Comparison of ENCODE assay signal across 8 cellular contexts in genomic region chr22:50305658-50306566, GRCh38. TPM values are rescaled to one million over a fixed set of nuclear protein-coding genes. Genes with fewer than 3 reads are reported as not detected.
DNase-seq lines count a peak whose midpoint lies in the region; ATAC-seq, FAIRE-seq and TF ChIP-seq lines count a peak whose summit lies in the region.

No MANE protein-coding gene starts in this region.

- no peaks in the 10 kb centered on the region for H3K27me3 ChIP-seq in colonic mucosa

- H3K4me3 ChIP-seq in colonic mucosa = peak overlapping the region; percentile 91

- peaks cover 47% of the 10 kb centered on the region for H3K4me1 ChIP-seq in colonic mucosa

- peak; percentile 92 for FAIRE-seq in HTR-8/SVneo (lab: Jason Lieb, UNC)

- H3K4me3 Mint-ChIP-seq in stimulated activated naive B cell treated with anti-CD40 and anti-IgM and Interleukin-4, amounts not matched to agents 10 μg/mL and 1 μg/mL and 100 μg/mL, for 72 hours = peak overlapping the region; percentile 64 to 82

- ATAC-seq in left colon (peak; percentile 62), GM21737 (IDR thresholded peaks at IDR 0.05; ENCODE audit: unreplicated experiment) (no peak), HG03378 (IDR thresholded peaks at IDR 0.05; ENCODE audit: unreplicated experiment) (no peak)
- ATAC-seq in stimulated activated naive B cell treated with anti-CD40 and anti-IgM and Interleukin-4, amounts not matched to agents 10 μg/mL and 1 μg/mL and 100 μg/mL, for 72 hours (replicated peaks) = peak; percentile 41 to 45

- peak overlapping the region; percentile 77 for H3K27ac Mint-ChIP-seq in stimulated activated naive B cell treated with anti-CD40 and anti-IgM and Interleukin-4, amounts not matched to agents 10 μg/mL and 1 μg/mL and 100 μg/mL, for 72 hours

- peak overlapping the region; percentile 93 for H3K27ac ChIP-seq in colonic mucosa

- H3K9me3 ChIP-seq in colonic mucosa = no peaks in the 10 kb centered on the region

- peak overlapping the region; percentile 90 to 96 for H3K9ac ChIP-seq in colonic mucosa (ENCODE audit: low read depth in 2 of 2, low read length in 2 of 2)

- DNase-seq in GDM1 (lab: John Stamatoyannopoulos, UW) (peak; percentile 70), HTR-8/SVneo (ENCODE audit: insufficient read length, low spot score) (peak; percentile 96), RPMI7951 (ENCODE audit: low read depth) (peak; percentile 92), colonic mucosa (peak; percentile 91), left colon (peak; percentile 86 to 94)
- DNase-seq in stimulated activated naive B cell treated with anti-CD40 and anti-IgM and Interleukin-4, amounts not matched to agents 10 μg/mL and 1 μg/mL and 100 μg/mL, for 72 hours = no peak

- H3K36me3 Mint-ChIP-seq in stimulated activated naive B cell treated with anti-CD40 and anti-IgM and Interleukin-4, amounts not matched to agents 10 μg/mL and 1 μg/mL and 100 μg/mL, for 72 hours = no peaks in the 10 kb centered on the region

- intact Hi-C loops in colonic mucosa (cut with DNase I) = no loop called here
- intact Hi-C loops in left colon (cut with DNase I, micrococcal nuclease) = no loop called here

- no peak for TF ChIP-seq CTCF in colonic mucosa (IDR thresholded peaks at IDR 0.05)

- H3K4me1 Mint-ChIP-seq in stimulated activated naive B cell treated with anti-CD40 and anti-IgM and Interleukin-4, amounts not matched to agents 10 μg/mL and 1 μg/mL and 100 μg/mL, for 72 hours = peaks cover 55 to 67% of the 10 kb centered on the region in 2 donors

- H3K9me3 Mint-ChIP-seq in stimulated activated naive B cell treated with anti-CD40 and anti-IgM and Interleukin-4, amounts not matched to agents 10 μg/mL and 1 μg/mL and 100 μg/mL, for 72 hours = no peaks in the 10 kb centered on the region

- no peaks in the 10 kb centered on the region for H3K36me3 ChIP-seq in colonic mucosa

- peaks cover 0 to 36% of the 10 kb centered on the region in 2 donors for H3K27me3 Mint-ChIP-seq in stimulated activated naive B cell treated with anti-CD40 and anti-IgM and Interleukin-4, amounts not matched to agents 10 μg/mL and 1 μg/mL and 100 μg/mL, for 72 hours

RNA-seq across cellular contexts. Expression of gene PLXNB2, which starts 1.5 kb away (rescaled TPM):
- total RNA-seq in RPMI7951 (2014; rRNA removed; shearing (Covaris generic)) = 27.6 and 37.1 TPM in 2 replicates
- total RNA-seq in colonic mucosa (100 to 1,000 TPM; 270 to 339 TPM), left colon (100 to 1,000 TPM; 290 TPM)

RNA-seq across cellular contexts. Expression of gene DENND6B, which starts 20.9 kb away (rescaled TPM):
- total RNA-seq in RPMI7951 (2014; rRNA removed; shearing (Covaris generic)) = 0.68 and 2.2 TPM in 2 replicates
- total RNA-seq in colonic mucosa (1 to 10 TPM; 2.4 to 4.0 TPM), left colon (1 to 10 TPM; 3.7 to 4.7 TPM)

RNA-seq across cellular contexts. Expression of gene MAPK11, which starts 35.7 kb away (rescaled TPM):
- 1.8 TPM in 2 replicates for total RNA-seq in RPMI7951 (2014; rRNA removed; shearing (Covaris generic))
- 1 to 10 TPM; 1.3 to 1.9 TPM for total RNA-seq in colonic mucosa
- 1 to 10 TPM; 1.2 to 1.9 TPM for total RNA-seq in left colon

RNA-seq across cellular contexts. Expression of gene PPP6R2, which starts 37.2 kb away (rescaled TPM):
- total RNA-seq in RPMI7951 (2014; rRNA removed; shearing (Covaris generic)) = 15.3 and 18.3 TPM in 2 replicates
- total RNA-seq in colonic mucosa (10 to 100 TPM; 34.1 to 55.9 TPM), left colon (10 to 100 TPM; 44.6 to 61.0 TPM)

RNA-seq across cellular contexts. Expression of gene MAPK12, which starts 44.4 kb away (rescaled TPM):
- total RNA-seq in RPMI7951 (2014; rRNA removed; shearing (Covaris generic)) = 6.7 and 13.2 TPM in 2 replicates
- total RNA-seq in colonic mucosa (1 to 10 TPM; 2.0 to 2.6 TPM), left colon (1 to 10 TPM; 3.0 to 3.1 TPM)

Comparison
In these comparisons a context has a peak if more than half of its experiments do, and no peak if none do; other contexts are left out.
1. ATAC-seq: peak in left colon (single experiment) and stimulated activated naive B cell treated with anti-CD40 and anti-IgM and Interleukin-4, amounts not matched to agents 10 μg/mL and 1 μg/mL and 100 μg/mL, for 72 hours (2 of 2); none in GM21737 (single experiment) and HG03378 (single experiment).